8 cellular contexts compared by ENCODE assay signal in genomic region chr7:138460176-138460648, GRCh38. TPM values are rescaled to one million over a fixed set of nuclear protein-coding genes. Genes with fewer than 3 reads are reported as not detected.
DNase-seq lines count a peak whose midpoint lies in the region; ATAC-seq and TF ChIP-seq lines count a peak whose summit lies in the region.

TRIM24 (plus strand) TSS chr7:138460259; CDS start chr7:138460549, 290 bp downstream.

- peak; percentile 78 for TF ChIP-seq POLR2A in NB4 (IDR thresholded peaks at IDR 0.05; ENCODE audit: extremely low read depth, insufficient read length)

- peak within 1 kb of the TSS; percentile 96 for H3K4me3 Mint-ChIP-seq in HFFc6
- peak within 1 kb of the TSS; percentile 98 for H3K4me3 Mint-ChIP-seq in activated T-helper 17 cell treated with anti-CD3 and anti-CD28 coated beads, Interleukin-2, amount 50 U/mL, for 72 hours

- H3K27ac Mint-ChIP-seq in HFFc6: peak within 1 kb of the TSS; percentile 78
- H3K27ac Mint-ChIP-seq in activated T-helper 17 cell treated with anti-CD3 and anti-CD28 coated beads, Interleukin-2, amount 50 U/mL, for 72 hours: peak within 1 kb of the TSS; percentile 89

- H3K36me3 Mint-ChIP-seq in HFFc6 (ENCODE audit: low read depth): peaks cover 5% of the 10 kb centered on the region; the same call in 1 of the 2 replicates
- H3K36me3 Mint-ChIP-seq in activated T-helper 17 cell treated with anti-CD3 and anti-CD28 coated beads, Interleukin-2, amount 50 U/mL, for 72 hours (ENCODE audit: low read depth): peaks cover 12% of the 10 kb centered on the region

- no peaks in the 10 kb centered on the region for H3K9me3 ChIP-seq in heart right ventricle

- no peaks in the 10 kb centered on the region for H3K27me3 ChIP-seq in heart right ventricle

- in situ Hi-C loops in GM13976 (cut with MboI; ENCODE audit: low sequenced_read_pairs, unreplicated experiment): no loop called here

- H3K27me3 Mint-ChIP-seq in HFFc6 (ENCODE audit: insufficient read depth): no peaks in the 10 kb centered on the region
- peaks cover 4% of the 10 kb centered on the region for H3K27me3 Mint-ChIP-seq in activated T-helper 17 cell treated with anti-CD3 and anti-CD28 coated beads, Interleukin-2, amount 50 U/mL, for 72 hours

- TF ChIP-seq CTCF in HFFc6 (IDR thresholded peaks at IDR 0.05) (no peak), NB4 (IDR thresholded peaks at IDR 0.05; ENCODE audit: low read depth, low read length) (no peak), heart right ventricle (IDR thresholded peaks at IDR 0.05) (no peak), GM13976 (IDR thresholded peaks at IDR 0.05; ENCODE audit: borderline replicate concordance, control extremely low read depth, extremely low read depth, insufficient read depth, missing control alignments) (no peak)

- peak; percentile 84 for ATAC-seq in activated T-helper 17 cell treated with anti-CD3 and anti-CD28 coated beads, Interleukin-2, amount 50 U/mL, for 72 hours (replicated peaks)
- ATAC-seq in heart right ventricle: no peak
- no peak for ATAC-seq in sciatic nerve

- peaks cover 28% of the 10 kb centered on the region for H3K4me1 Mint-ChIP-seq in HFFc6 (ENCODE audit: low read depth)
- peaks cover 13% of the 10 kb centered on the region for H3K4me1 Mint-ChIP-seq in activated T-helper 17 cell treated with anti-CD3 and anti-CD28 coated beads, Interleukin-2, amount 50 U/mL, for 72 hours

- DNase-seq in activated CD4-positive, CD25-positive, alpha-beta regulatory T cell treated with anti-CD3 and anti-CD28 coated beads, Interleukin-2, amount 50 U/mL, for 16 hours (ENCODE audit: low read depth, low spot score): peak; percentile 88
- no peak for DNase-seq in activated CD4-positive, CD25-positive, alpha-beta regulatory T cell (lab: John Stamatoyannopoulos, UW)
- DNase-seq in HFFc6: no peak
- DNase-seq in NB4 (ENCODE audit: low read depth): peak; percentile 99
- DNase-seq in heart right ventricle: peak; percentile 96 to 97
- DNase-seq in sciatic nerve (ENCODE audit: low spot score): peak; percentile 97
- no peak for DNase-seq in GM13976 (ENCODE audit: low spot score)

- WGBS in heart right ventricle, 2 donors: 0% methylated on average over 40 to 59 of the region's 59 CpGs

- H3K27ac ChIP-seq in heart right ventricle: peak within 1 kb of the TSS; percentile 85 to 100 (median 97)

- no peaks in the 10 kb centered on the region for H3K9me3 Mint-ChIP-seq in HFFc6
- H3K9me3 Mint-ChIP-seq in activated T-helper 17 cell treated with anti-CD3 and anti-CD28 coated beads, Interleukin-2, amount 50 U/mL, for 72 hours: no peaks in the 10 kb centered on the region

- intact Hi-C loops in heart right ventricle (cut with DNase I): loop anchor here in 3 of 10 donors (5.0 to 10.0 kb wide), 4 partner anchors 115 to 298 kb away; no protein-coding TSS in a partner anchor
- intact Hi-C loops in sciatic nerve (cut with DNase I): no loop called here

- peaks cover 0 to 27% (median 10%) of the 10 kb centered on the region in 9 donors for H3K4me1 ChIP-seq in heart right ventricle

- H3K4me3 ChIP-seq in NB4 (ENCODE audit: low read depth, low read length) (peak within 1 kb of the TSS; percentile 84), heart right ventricle (peak within 1 kb of the TSS; percentile 79 to 96 (median 88))

- no peaks in the 10 kb centered on the region for H3K36me3 ChIP-seq in heart right ventricle

RNA-seq across cellular contexts. Expression of gene TRIM24, which starts in this region (rescaled TPM):
- 10 to 100 TPM in 3 of 6 experiments, 1 to 10 TPM in 3; 7.9 to 11.2 (median 9.9) TPM for total RNA-seq in HFFc6 (2021; fragmentation: NEBNext Ultra II Directional; extraction: Animal tissue kit (Norgen Biotek cat#: 25700))
- total RNA-seq in activated T-helper 17 cell treated with anti-CD3 and anti-CD28 coated beads, Interleukin-2, amount 50 U/mL, for 72 hours: 10 to 100 TPM in 1 of 2 donors, 1 to 10 TPM in 1; 8.5 to 19.4 TPM
- 10 to 100 TPM; 13.6 to 26.2 (median 19.1) TPM for total RNA-seq in heart right ventricle
- polyA plus RNA-seq in heart right ventricle: 1 to 10 TPM; 7.7 to 8.2 TPM
- total RNA-seq in sciatic nerve: 14.8 TPM

Comparison
In these comparisons a context has a peak if more than half of its experiments do, and no peak if none do; other contexts are left out.
1. DNase-seq: peak in activated CD4-positive, CD25-positive, alpha-beta regulatory T cell treated with anti-CD3 and anti-CD28 coated beads, Interleukin-2, amount 50 U/mL, for 16 hours (single experiment), NB4 (single experiment), heart right ventricle (2 of 2) and sciatic nerve (single experiment); none in activated CD4-positive, CD25-positive, alpha-beta regulatory T cell (0 of 4), HFFc6 (single experiment) and GM13976 (single experiment).